8 cellular contexts compared by ENCODE assay signal in genomic region chrX:16836371-16836770, GRCh38. TPM values are rescaled to one million over a fixed set of nuclear protein-coding genes. Genes with fewer than 3 reads are reported as not detected.
DNase-seq lines count a peak whose midpoint lies in the region; ATAC-seq and TF ChIP-seq lines count a peak whose summit lies in the region.

No MANE protein-coding gene starts in this region.

- ATAC-seq in CD4-positive, alpha-beta T cell (ENCODE audit: poor library complexity), result peak; percentile 62
- ATAC-seq in activated naive CD8-positive, alpha-beta T cell treated with anti-CD3 and anti-CD28 coated beads, Interleukin-2, amount 10 ng/mL, durations not matched to agents 7 days and 5 days (ENCODE audit: low read depth), result peak; percentile 39
- peak; percentile 82 for ATAC-seq in memory B cell (ENCODE audit: low read depth)
- ATAC-seq in GM19351 (IDR thresholded peaks at IDR 0.05; ENCODE audit: unreplicated experiment), result no peak

- no peak overlapping the region for H3K4me3 Mint-ChIP-seq in CD4-positive, alpha-beta T cell
- H3K4me3 Mint-ChIP-seq in activated naive CD8-positive, alpha-beta T cell treated with anti-CD3 and anti-CD28 coated beads, Interleukin-2, amount 10 ng/mL, durations not matched to agents 7 days and 5 days, result no peak overlapping the region
- peak overlapping the region; percentile 17 for H3K4me3 Mint-ChIP-seq in memory B cell

- H3K9me3 ChIP-seq in CD4-positive, alpha-beta T cell (ENCODE audit: control insufficient read depth, low read length), result no peaks in the 10 kb centered on the region
- H3K9me3 ChIP-seq in suprapubic skin, result no peaks in the 10 kb centered on the region

- no peak overlapping the region for H3K27ac Mint-ChIP-seq in CD4-positive, alpha-beta T cell
- H3K27ac Mint-ChIP-seq in activated naive CD8-positive, alpha-beta T cell treated with anti-CD3 and anti-CD28 coated beads, Interleukin-2, amount 10 ng/mL, durations not matched to agents 7 days and 5 days, result peak overlapping the region; percentile 69
- peak overlapping the region; percentile 60 for H3K27ac Mint-ChIP-seq in memory B cell

- no peak overlapping the region for H3K4me3 ChIP-seq in suprapubic skin

- no peak for DNase-seq in CD4-positive, alpha-beta T cell
- DNase-seq in HEK293T (ENCODE audit: extremely low spot score), result peak; percentile 53
- DNase-seq in activated naive CD8-positive, alpha-beta T cell treated with anti-CD3 and anti-CD28 coated beads, Interleukin-2, amount 10 ng/mL, durations not matched to agents 7 days and 5 days, result no peak
- peak in 1 of 2 donors; percentile 4 for DNase-seq in memory B cell (ENCODE audit: low spot score in 2 of 2)
- no peak for DNase-seq in hepatic stellate cell (ENCODE audit: low spot score)
- DNase-seq in suprapubic skin (ENCODE audit: low spot score in 2 of 2), result no peak
- no peak for DNase-seq in effector CD8-positive, alpha-beta T cell (lab: John Stamatoyannopoulos, UW)

- no peak for TF ChIP-seq EP300 in suprapubic skin (IDR thresholded peaks at IDR 0.05)

- no peak for TF ChIP-seq POLR2A in suprapubic skin (IDR thresholded peaks at IDR 0.05)

- WGBS in suprapubic skin, result 80% methylated on average over 9 of the region's 9 CpGs

- CTCF ChIA-PET in CD4-positive, alpha-beta T cell (lab: Charles Lee), result no interaction called here
- CTCF ChIA-PET in HEK293T (lab: Yijun Ruan, JAX), result no interaction called here

- no peaks in the 10 kb centered on the region for H3K9me3 Mint-ChIP-seq in CD4-positive, alpha-beta T cell
- no peaks in the 10 kb centered on the region for H3K9me3 Mint-ChIP-seq in activated naive CD8-positive, alpha-beta T cell treated with anti-CD3 and anti-CD28 coated beads, Interleukin-2, amount 10 ng/mL, durations not matched to agents 7 days and 5 days
- H3K9me3 Mint-ChIP-seq in memory B cell, result no peaks in the 10 kb centered on the region

- H3K27ac ChIP-seq in CD4-positive, alpha-beta T cell (ENCODE audit: low read depth, low read length), result no peak overlapping the region
- H3K27ac ChIP-seq in suprapubic skin, result no peak overlapping the region

- intact Hi-C loops in CD4-positive, alpha-beta T cell (cut with DNase I, micrococcal nuclease), result no loop called here

- H3K4me1 ChIP-seq in suprapubic skin, result no peaks in the 10 kb centered on the region

- no peaks in the 10 kb centered on the region for H3K27me3 ChIP-seq in CD4-positive, alpha-beta T cell (ENCODE audit: control insufficient read depth, insufficient read depth, low read length)
- no peaks in the 10 kb centered on the region for H3K27me3 ChIP-seq in suprapubic skin

- H3K27me3 Mint-ChIP-seq in CD4-positive, alpha-beta T cell, result no peaks in the 10 kb centered on the region
- H3K27me3 Mint-ChIP-seq in activated naive CD8-positive, alpha-beta T cell treated with anti-CD3 and anti-CD28 coated beads, Interleukin-2, amount 10 ng/mL, durations not matched to agents 7 days and 5 days, result no peaks in the 10 kb centered on the region
- no peaks in the 10 kb centered on the region for H3K27me3 Mint-ChIP-seq in memory B cell

- TF ChIP-seq CTCF in CD4-positive, alpha-beta T cell (IDR thresholded peaks at IDR 0.05), result no peak
- no peak for TF ChIP-seq CTCF in suprapubic skin (IDR thresholded peaks at IDR 0.05)

- peaks cover 76% of the 10 kb centered on the region for H3K36me3 Mint-ChIP-seq in CD4-positive, alpha-beta T cell (ENCODE audit: low read depth)
- H3K36me3 Mint-ChIP-seq in activated naive CD8-positive, alpha-beta T cell treated with anti-CD3 and anti-CD28 coated beads, Interleukin-2, amount 10 ng/mL, durations not matched to agents 7 days and 5 days, result peaks cover 9% of the 10 kb centered on the region
- H3K36me3 Mint-ChIP-seq in memory B cell, result peaks cover 3% of the 10 kb centered on the region

- H3K4me1 Mint-ChIP-seq in CD4-positive, alpha-beta T cell (ENCODE audit: low read depth), result no peaks in the 10 kb centered on the region
- no peaks in the 10 kb centered on the region for H3K4me1 Mint-ChIP-seq in activated naive CD8-positive, alpha-beta T cell treated with anti-CD3 and anti-CD28 coated beads, Interleukin-2, amount 10 ng/mL, durations not matched to agents 7 days and 5 days
- peaks cover 6% of the 10 kb centered on the region for H3K4me1 Mint-ChIP-seq in memory B cell

- H3K36me3 ChIP-seq in suprapubic skin, result peaks cover 23% of the 10 kb centered on the region

- POLR2A ChIA-PET in CD4-positive, alpha-beta T cell (lab: Charles Lee), result no interaction called here
- POLR2A ChIA-PET in HEK293T (lab: Yijun Ruan, JAX), result no interaction called here
- POLR2A ChIA-PET in activated naive CD8-positive, alpha-beta T cell treated with anti-CD3 and anti-CD28 coated beads, Interleukin-2, amount 10 ng/mL, durations not matched to agents 7 days and 5 days (lab: Charles Lee), result no interaction called here

TF ChIP-seq in HEK293T, 16 proteins besides CTCF, POLR2A, EP300 and RAD21:
- no peak for TF ChIP-seq FOXA1 (IDR thresholded peaks at IDR 0.05)
- no peak for TF ChIP-seq ARNT (IDR thresholded peaks at IDR 0.05)
- TF ChIP-seq FOXK2 (IDR thresholded peaks at IDR 0.05), result no peak
- TF ChIP-seq NFRKB (IDR thresholded peaks at IDR 0.05), result no peak
- TF ChIP-seq PKNOX1 (IDR thresholded peaks at IDR 0.05), result no peak
- no peak for TF ChIP-seq SP1 (IDR thresholded peaks at IDR 0.05)
- TF ChIP-seq FOXM1 (IDR thresholded peaks at IDR 0.05; ENCODE audit: borderline replicate concordance), result no peak
- TF ChIP-seq BHLHE40 (IDR thresholded peaks at IDR 0.05; ENCODE audit: borderline replicate concordance), result no peak
- no peak for TF ChIP-seq HDGF (IDR thresholded peaks at IDR 0.05; ENCODE audit: borderline replicate concordance)
- TF ChIP-seq CTBP1 (IDR thresholded peaks at IDR 0.05; ENCODE audit: borderline replicate concordance), result no peak
- TF ChIP-seq TARDBP (IDR thresholded peaks at IDR 0.05), result no peak
- no peak for TF ChIP-seq ZNF384 (IDR thresholded peaks at IDR 0.05)
- no peak for TF ChIP-seq ELF4 (IDR thresholded peaks at IDR 0.05)
- no peak for TF ChIP-seq SUZ12 (IDR thresholded peaks at IDR 0.05)
- TF ChIP-seq L3MBTL2 (conservative IDR thresholded peaks at IDR 0.05), result no peak
- no peak for TF ChIP-seq LEF1 (IDR thresholded peaks at IDR 0.05; ENCODE audit: borderline replicate concordance)

RNA-seq across cellular contexts. Expression of gene RBBP7, which starts 33.8 kb away (rescaled TPM):
- total RNA-seq in CD4-positive, alpha-beta T cell, result 100 to 1,000 TPM; 104 to 110 TPM
- total RNA-seq in activated naive CD8-positive, alpha-beta T cell treated with anti-CD3 and anti-CD28 coated beads, Interleukin-2, amount 10 ng/mL, durations not matched to agents 7 days and 5 days, result 100 to 1,000 TPM; 149 to 150 TPM
- 10 to 100 TPM; 62.9 to 88.8 (median 66.0) TPM for total RNA-seq in suprapubic skin

RNA-seq across cellular contexts. Expression of gene TXLNG, which starts 50.1 kb away (rescaled TPM):
- 10 to 100 TPM; 17.2 to 17.5 TPM for total RNA-seq in CD4-positive, alpha-beta T cell
- total RNA-seq in activated naive CD8-positive, alpha-beta T cell treated with anti-CD3 and anti-CD28 coated beads, Interleukin-2, amount 10 ng/mL, durations not matched to agents 7 days and 5 days, result 10 to 100 TPM; 10.7 to 13.2 TPM
- 10 to 100 TPM in 3 of 4 donors, 1 to 10 TPM in 1; 8.6 to 15.5 (median 14.5) TPM for total RNA-seq in suprapubic skin
